Comparison of ENCODE assay signal across 8 cellular contexts in genomic region chr11:12232819-12233601, GRCh38.
DNase-seq lines count a peak whose midpoint lies in the region; ATAC-seq and TF ChIP-seq lines count a peak whose summit lies in the region.
"Had no signal": no experiment of that assay in that cellular context is flagged by ENCODE, and none has a peak within 500 bp of the region (broad histone marks: within the 10 kb centered on the region; RNA-seq: fewer than 3 reads in every experiment).

No MANE protein-coding gene starts in this region.

- no peak for TF ChIP-seq CTCF in HFFc6 (IDR thresholded peaks at IDR 0.05)
- TF ChIP-seq CTCF in tibial nerve (IDR thresholded peaks at IDR 0.05), result no peak
- TF ChIP-seq CTCF in gastrocnemius medialis (IDR thresholded peaks at IDR 0.05 in 4 of 5, conservative IDR thresholded peaks at IDR 0.05 in 1 of 5), result no peak
- TF ChIP-seq CTCF in esophagus squamous epithelium (IDR thresholded peaks at IDR 0.05), result no peak

- H3K27me3 Mint-ChIP-seq in HFFc6 (ENCODE audit: insufficient read depth) (peaks cover 5% of the 10 kb centered on the region), immature natural killer cell (ENCODE audit: low read depth in 3 of 3) (peaks cover 7 to 11% (median 7%) of the 10 kb centered on the region in 3 donors)
- H3K27me3 Mint-ChIP-seq: activated naive CD8-positive, alpha-beta T cell had no signal

- DNase-seq in HFFc6, result peak; percentile 89
- DNase-seq in amniotic stem cell (lab: John Stamatoyannopoulos, UW), result peak; percentile 55
- DNase-seq in immature natural killer cell, result no peak
- DNase-seq in tibial nerve (ENCODE audit: low spot score in 2 of 2), result no peak
- no peak for DNase-seq in T1000 (lab: John Stamatoyannopoulos, UW)
- DNase-seq in gastrocnemius medialis, result no peak
- DNase-seq in esophagus squamous epithelium (lab: John Stamatoyannopoulos, UW), result no peak

- TF ChIP-seq EP300 in tibial nerve (IDR thresholded peaks at IDR 0.05), result no peak

- no peak for ATAC-seq in gastrocnemius medialis

- H3K36me3 ChIP-seq in tibial nerve, result peaks cover 0 to 35% (median 0%) of the 10 kb centered on the region in 3 donors
- H3K36me3 ChIP-seq in gastrocnemius medialis, result peaks cover 0 to 3% of the 10 kb centered on the region in 2 donors
- peaks cover 0 to 40% (median 4%) of the 10 kb centered on the region in 3 donors for H3K36me3 ChIP-seq in esophagus squamous epithelium

- H3K4me3 ChIP-seq in tibial nerve, result no peak overlapping the region
- H3K4me3 ChIP-seq in gastrocnemius medialis, result no peak overlapping the region
- H3K4me3 ChIP-seq in esophagus squamous epithelium, result no peak overlapping the region

- H3K9me3 ChIP-seq in tibial nerve, result no peaks in the 10 kb centered on the region
- no peaks in the 10 kb centered on the region for H3K9me3 ChIP-seq in gastrocnemius medialis
- H3K9me3 ChIP-seq in esophagus squamous epithelium, result no peaks in the 10 kb centered on the region

- in situ Hi-C loops in gastrocnemius medialis (cut with MboI; ENCODE audit: low sequenced_read_pairs in 4 of 4), result no loop called here

- H3K9me3 Mint-ChIP-seq in HFFc6 (no peaks in the 10 kb centered on the region), immature natural killer cell (no peaks in the 10 kb centered on the region)

- H3K36me3 Mint-ChIP-seq in HFFc6 (ENCODE audit: low read depth), result peaks cover 65% of the 10 kb centered on the region
- peaks cover 27 to 57% (median 30%) of the 10 kb centered on the region in 3 donors for H3K36me3 Mint-ChIP-seq in immature natural killer cell
- H3K36me3 Mint-ChIP-seq: activated naive CD8-positive, alpha-beta T cell had no signal

- peaks cover 79% of the 10 kb centered on the region for H3K4me1 Mint-ChIP-seq in HFFc6 (ENCODE audit: low read depth)
- H3K4me1 Mint-ChIP-seq in immature natural killer cell, result peaks cover 40 to 44% of the 10 kb centered on the region in 2 donors

- peak overlapping the region; percentile 65 for H3K4me3 Mint-ChIP-seq in HFFc6
- H3K4me3 Mint-ChIP-seq in immature natural killer cell, result no peak overlapping the region
- H3K4me3 Mint-ChIP-seq: activated naive CD8-positive, alpha-beta T cell had no signal

- H3K4me1 ChIP-seq in tibial nerve (peaks cover 0 to 41% (median 2%) of the 10 kb centered on the region in 4 donors), gastrocnemius medialis (peaks cover 7 to 9% of the 10 kb centered on the region in 2 donors), esophagus squamous epithelium (peaks cover 0 to 12% (median 0%) of the 10 kb centered on the region in 3 donors)

- H3K27ac Mint-ChIP-seq in HFFc6 (peak overlapping the region; percentile 97), immature natural killer cell (peak overlapping the region in 5 of 6 donors; percentile 28 to 98 (median 91))
- H3K27ac Mint-ChIP-seq: activated naive CD8-positive, alpha-beta T cell had no signal

- H3K27me3 ChIP-seq in tibial nerve, result no peaks in the 10 kb centered on the region
- H3K27me3 ChIP-seq in gastrocnemius medialis, result no peaks in the 10 kb centered on the region
- no peaks in the 10 kb centered on the region for H3K27me3 ChIP-seq in esophagus squamous epithelium

- intact Hi-C loops in gastrocnemius medialis (cut with DNase I; ENCODE audit: low total_unique reads), result no loop called here
- intact Hi-C loops in esophagus squamous epithelium (cut with DNase I), result no loop called here

- no peak for TF ChIP-seq POLR2A in tibial nerve (IDR thresholded peaks at IDR 0.05)
- no peak for TF ChIP-seq POLR2A in gastrocnemius medialis (IDR thresholded peaks at IDR 0.05)
- no peak for TF ChIP-seq POLR2A in esophagus squamous epithelium (IDR thresholded peaks at IDR 0.05)

- H3K27ac ChIP-seq in tibial nerve (peak overlapping the region in 3 of 4 donors; percentile 15 to 85 (median 75)), gastrocnemius medialis (no peak overlapping the region), esophagus squamous epithelium (peak overlapping the region in 2 of 4 donors; percentile 18 to 68)

- WGBS in tibial nerve, 2 donors, result 57 to 71% methylated on average over 4 of the region's 4 CpGs
- 80 to 87% methylated on average over 4 of the region's 4 CpGs for WGBS in esophagus squamous epithelium, 2 donors

Comparison
In these comparisons a context has a peak if more than half of its experiments do, and no peak if none do; other contexts are left out.
1. DNase-seq: peak in HFFc6 (single experiment) and amniotic stem cell (single experiment); none in immature natural killer cell (0 of 3), tibial nerve (0 of 2), T1000 (single experiment), gastrocnemius medialis (0 of 2) and esophagus squamous epithelium (single experiment).
2. H3K27ac ChIP-seq: peak in tibial nerve (3 of 4); none in gastrocnemius medialis (0 of 4).